14 cellular contexts compared by ENCODE assay signal in genomic region chr17:1731194-1731506, GRCh38. TPM values are rescaled to one million over a fixed set of nuclear protein-coding genes. Genes with fewer than 3 reads are reported as not detected.
DNase-seq lines count a peak whose midpoint lies in the region; ATAC-seq, FAIRE-seq and TF ChIP-seq lines count a peak whose summit lies in the region.
"Had no signal": no experiment of that assay in that cellular context is flagged by ENCODE, and none has a peak within 500 bp of the region (broad histone marks: within the 10 kb centered on the region; RNA-seq: fewer than 3 reads in every experiment).

No MANE protein-coding gene starts in this region.

- WGBS in upper lobe of left lung, 2 donors: 72 to 91% methylated on average over 8 to 9 of the region's 10 CpGs

- H4K20me1 ChIP-seq in OCI-LY1 (ENCODE audit: insufficient read depth, low read length): no peaks in the 10 kb centered on the region

- H3K9me2 ChIP-seq in OCI-LY1 (ENCODE audit: low read depth, low read length): no peaks in the 10 kb centered on the region

- H3K4me3 ChIP-seq in OCI-LY1 (ENCODE audit: low read depth, low read length, poor library complexity, severe bottlenecking) (no peak overlapping the region), bronchial epithelial cell (ENCODE audit: low read depth, low read length) (no peak overlapping the region), parathyroid adenoma (ENCODE audit: low read depth, low read length) (no peak overlapping the region), upper lobe of left lung (no peak overlapping the region), Caco-2 (ENCODE audit: low read depth, low read length) (no peak overlapping the region)
- no peak overlapping the region for H3K4me3 ChIP-seq in CD4-positive, alpha-beta memory T cell (ENCODE audit: low read length in 2 of 2)

- no peaks in the 10 kb centered on the region for H3K27me3 Mint-ChIP-seq in Caco-2 (ENCODE audit: insufficient read depth, unreplicated experiment)
- no peaks in the 10 kb centered on the region for H3K27me3 Mint-ChIP-seq in CD4-positive, alpha-beta memory T cell
- H3K27me3 Mint-ChIP-seq: activated CD4-positive, alpha-beta T cell treated with anti-CD3 and anti-CD28 coated beads, Interleukin-2, amount 10 ng/mL, durations not matched to agents 24 days and 14 days had no signal

- H3K27me3 ChIP-seq in OCI-LY1 (ENCODE audit: insufficient read depth, low read length) (no peaks in the 10 kb centered on the region), bronchial epithelial cell (ENCODE audit: control insufficient read depth, insufficient read depth, low read length) (no peaks in the 10 kb centered on the region), parathyroid adenoma (ENCODE audit: control insufficient read depth, insufficient read depth, low read length) (no peaks in the 10 kb centered on the region), upper lobe of left lung (no peaks in the 10 kb centered on the region), Caco-2 (replicated peaks; ENCODE audit: control insufficient read depth, insufficient read depth, low read length) (no peaks in the 10 kb centered on the region)
- no peaks in the 10 kb centered on the region for H3K27me3 ChIP-seq in CD4-positive, alpha-beta memory T cell (ENCODE audit: insufficient read depth, low read length)
- H3K27me3 ChIP-seq: BE2C had no signal

- intact Hi-C loops in Caco-2 (cut with micrococcal nuclease; ENCODE audit: unreplicated experiment): no loop called here
- intact Hi-C loops in CD4-positive, alpha-beta memory T cell (cut with micrococcal nuclease): no loop called here

- peak; percentile 64 for FAIRE-seq in bronchial epithelial cell (lab: Jason Lieb, UNC)

- H3K4me2 ChIP-seq in OCI-LY1 (ENCODE audit: low read length) (peak overlapping the region; percentile 58; the same call in 1 of the 2 replicates), parathyroid adenoma (ENCODE audit: low read length) (no peak overlapping the region)

- TF ChIP-seq POLR2A in upper lobe of left lung (IDR thresholded peaks at IDR 0.05): no peak

- H3K9me3 ChIP-seq in OCI-LY1 (ENCODE audit: low read length): no peaks in the 10 kb centered on the region
- no peaks in the 10 kb centered on the region for H3K9me3 ChIP-seq in parathyroid adenoma (ENCODE audit: control insufficient read depth, low read length)
- H3K9me3 ChIP-seq in upper lobe of left lung: no peaks in the 10 kb centered on the region
- H3K9me3 ChIP-seq in Caco-2: no peaks in the 10 kb centered on the region
- no peaks in the 10 kb centered on the region for H3K9me3 ChIP-seq in CD4-positive, alpha-beta memory T cell (ENCODE audit: control insufficient read depth in 1 of 2, low read length in 2 of 2)
- H3K9me3 ChIP-seq: BE2C had no signal

- H3K36me3 Mint-ChIP-seq in Caco-2 (ENCODE audit: insufficient read depth, unreplicated experiment): peaks cover 24% of the 10 kb centered on the region
- H3K36me3 Mint-ChIP-seq in CD4-positive, alpha-beta memory T cell: peaks cover 8 to 29% of the 10 kb centered on the region in 2 donors

- H3K79me2 ChIP-seq in OCI-LY1 (ENCODE audit: insufficient read depth, low read length): no peaks in the 10 kb centered on the region
- no peaks in the 10 kb centered on the region for H3K79me2 ChIP-seq in parathyroid adenoma

- peak overlapping the region; percentile 89 for H3K27ac ChIP-seq in OCI-LY1 (ENCODE audit: low read depth, low read length, poor library complexity, severe bottlenecking)
- peak overlapping the region; percentile 56 for H3K27ac ChIP-seq in parathyroid adenoma
- H3K27ac ChIP-seq in upper lobe of left lung: peak overlapping the region; percentile 58 to 91 (median 80)
- no peak overlapping the region for H3K27ac ChIP-seq in CD4-positive, alpha-beta memory T cell (ENCODE audit: low read depth, low read length)

- ATAC-seq in upper lobe of left lung (ENCODE audit: low FRiP score in 2 of 2): no peak

- peak overlapping the region; percentile 57; the same call in 1 of the 2 replicates for H3K9ac ChIP-seq in OCI-LY1 (ENCODE audit: low read length)
- H3K9ac ChIP-seq in parathyroid adenoma: no peak overlapping the region

- DNase-seq in bronchial epithelial cell (ENCODE audit: low read depth) (no peak), upper lobe of left lung (no peak), T-helper 9 cell (no peak), Caco-2 (no peak)
- DNase-seq in CD4-positive, alpha-beta memory T cell: no peak
- DNase-seq: activated CD4-positive, alpha-beta T cell treated with anti-CD3 and anti-CD28 coated beads, Interleukin-2, amount 10 ng/mL, durations not matched to agents 24 days and 14 days; activated naive CD4-positive, alpha-beta T cell treated with anti-CD3 and anti-CD28 coated beads for 36 hours; BE2C; NCI-H187 treated with DMSO at 0.1 percent for 48 hours; NCI-H446 treated with DMSO at 0.1 percent for 48 hours; stimulated activated naive CD4-positive, alpha-beta T cell had no signal

- no peak for TF ChIP-seq EP300 in upper lobe of left lung (IDR thresholded peaks at IDR 0.05)

- TF ChIP-seq CTCF in OCI-LY1 (IDR thresholded peaks at IDR 0.05; ENCODE audit: low read length) (no peak), bronchial epithelial cell (IDR thresholded peaks at IDR 0.05; ENCODE audit: insufficient read depth, low read length, severe bottlenecking) (no peak), parathyroid adenoma (IDR thresholded peaks at IDR 0.05) (no peak), upper lobe of left lung (IDR thresholded peaks at IDR 0.05) (no peak), Caco-2 (IDR thresholded peaks at IDR 0.05; ENCODE audit: insufficient read depth in 1 of 2, low read depth in 1 of 2, low read length in 1 of 2, severe bottlenecking in 1 of 2, unreplicated experiment in 1 of 2) (no peak)

- no peaks in the 10 kb centered on the region for H3F3A ChIP-seq in OCI-LY1 (ENCODE audit: insufficient read depth, low read length)

- no peak overlapping the region for H2AFZ ChIP-seq in OCI-LY1 (ENCODE audit: low read length)
- no peak overlapping the region for H2AFZ ChIP-seq in parathyroid adenoma

- peaks cover 7% of the 10 kb centered on the region for H3K4me1 Mint-ChIP-seq in Caco-2 (ENCODE audit: low read depth, unreplicated experiment)
- peaks cover 9 to 43% (median 10%) of the 10 kb centered on the region in 4 donors for H3K4me1 Mint-ChIP-seq in CD4-positive, alpha-beta memory T cell

- no peak overlapping the region for H3K27ac Mint-ChIP-seq in Caco-2 (ENCODE audit: unreplicated experiment)
- H3K27ac Mint-ChIP-seq in CD4-positive, alpha-beta memory T cell: no peak overlapping the region
- H3K27ac Mint-ChIP-seq: activated CD4-positive, alpha-beta T cell treated with anti-CD3 and anti-CD28 coated beads, Interleukin-2, amount 10 ng/mL, durations not matched to agents 24 days and 14 days; activated naive CD4-positive, alpha-beta T cell treated with anti-CD3 and anti-CD28 coated beads for 36 hours had no signal

- POLR2A ChIA-PET in Caco-2 (lab: Charles Lee): interaction anchor here (2.0 kb wide), 1 partner anchor 14 kb away, joined by 15 read pairs; no protein-coding TSS in a partner anchor
- POLR2A ChIA-PET in CD4-positive, alpha-beta memory T cell (lab: Charles Lee; ENCODE audit: partially characterized antibody): interaction anchor here (1.6 to 1.9 kb wide), 2 partner anchors 12 to 15 kb away, joined by 5 to 8 read pairs; partner anchors contain the start of gene SERPINF2

- H3K4me1 ChIP-seq in OCI-LY1 (ENCODE audit: insufficient read depth, low read length, severe bottlenecking): peaks cover 76% of the 10 kb centered on the region
- no peaks in the 10 kb centered on the region for H3K4me1 ChIP-seq in parathyroid adenoma
- peaks cover 6 to 55% (median 43%) of the 10 kb centered on the region in 4 donors for H3K4me1 ChIP-seq in upper lobe of left lung
- H3K4me1 ChIP-seq in Caco-2: peaks cover 8% of the 10 kb centered on the region
- peaks cover 27% of the 10 kb centered on the region for H3K4me1 ChIP-seq in CD4-positive, alpha-beta memory T cell (ENCODE audit: insufficient read depth, low read length)

- CTCF ChIA-PET in Caco-2 (lab: Charles Lee): no interaction called here
- CTCF ChIA-PET in CD4-positive, alpha-beta memory T cell (lab: Charles Lee; ENCODE audit: partially characterized antibody): interaction anchor here (1.4 kb wide), 1 partner anchor 21 kb away, joined by 3 read pairs; no protein-coding TSS in a partner anchor

- H3K9me3 Mint-ChIP-seq in Caco-2 (ENCODE audit: unreplicated experiment): no peaks in the 10 kb centered on the region
- H3K9me3 Mint-ChIP-seq in CD4-positive, alpha-beta memory T cell: no peaks in the 10 kb centered on the region
- H3K9me3 Mint-ChIP-seq: activated CD4-positive, alpha-beta T cell treated with anti-CD3 and anti-CD28 coated beads, Interleukin-2, amount 10 ng/mL, durations not matched to agents 24 days and 14 days; activated naive CD4-positive, alpha-beta T cell treated with anti-CD3 and anti-CD28 coated beads for 36 hours had no signal

- no TSS peak for BruUV-seq in Caco-2 (replicated peaks; lab: Mats Ljungman, UMichigan)

- H3K4me3 Mint-ChIP-seq in Caco-2 (ENCODE audit: unreplicated experiment): no peak overlapping the region
- no peak overlapping the region for H3K4me3 Mint-ChIP-seq in CD4-positive, alpha-beta memory T cell
- H3K4me3 Mint-ChIP-seq: activated CD4-positive, alpha-beta T cell treated with anti-CD3 and anti-CD28 coated beads, Interleukin-2, amount 10 ng/mL, durations not matched to agents 24 days and 14 days; activated naive CD4-positive, alpha-beta T cell treated with anti-CD3 and anti-CD28 coated beads for 36 hours had no signal

- H3K36me3 ChIP-seq in OCI-LY1 (ENCODE audit: insufficient read depth, low read length) (peaks cover 19% of the 10 kb centered on the region; the same call in 1 of the 2 replicates), bronchial epithelial cell (ENCODE audit: control insufficient read depth, insufficient read depth, low read length) (peaks cover 19% of the 10 kb centered on the region), parathyroid adenoma (ENCODE audit: control insufficient read depth, insufficient read depth, low read length) (no peaks in the 10 kb centered on the region), upper lobe of left lung (peaks cover 19 to 76% (median 68%) of the 10 kb centered on the region in 4 donors), Caco-2 (ENCODE audit: control insufficient read depth, insufficient read depth, low read length) (peaks cover 2% of the 10 kb centered on the region; the same call in 1 of the 2 replicates)
- peaks cover 16% of the 10 kb centered on the region for H3K36me3 ChIP-seq in CD4-positive, alpha-beta memory T cell (ENCODE audit: insufficient read depth, low read length)

RNA-seq across cellular contexts. Expression of gene WDR81, which starts 6.6 kb away (rescaled TPM):
- total RNA-seq in bronchial epithelial cell: 13.8 and 21.6 TPM in 2 replicates
- 100 to 1,000 TPM in 2 of 6 donors, 10 to 100 TPM in 4; 47.4 to 162 (median 60.8) TPM for total RNA-seq in upper lobe of left lung
- 24.8 and 26.6 TPM in 2 replicates for total RNA-seq in Caco-2 (2022)
- 10 to 100 TPM; 36.3 to 40.3 TPM for total RNA-seq in CD4-positive, alpha-beta memory T cell
- 10 to 100 TPM in 1 of 2 donors, 1 to 10 TPM in 1; 4.4 to 23.4 TPM for polyA plus RNA-seq in CD4-positive, alpha-beta memory T cell

RNA-seq across cellular contexts. Expression of gene SERPINF2, which starts 11.5 kb away (rescaled TPM):
- 0.79 and 1.5 TPM in 2 replicates for total RNA-seq in bronchial epithelial cell
- total RNA-seq in upper lobe of left lung: 10 to 100 TPM in 5 of 6 donors, 1 to 10 TPM in 1; 4.6 to 48.2 (median 24.6) TPM
- total RNA-seq in Caco-2 (2022): 59.9 and 63.8 TPM in 2 replicates
- 1 to 10 TPM in 1 of 2 experiments, under 1 TPM in 1; 0.19 to 1.3 TPM for total RNA-seq in CD4-positive, alpha-beta memory T cell
- polyA plus RNA-seq in CD4-positive, alpha-beta memory T cell: under 1 TPM in 1 of 2 donors, not detected in 1; 0.14 TPM
- total RNA-seq: activated naive CD4-positive, alpha-beta T cell treated with anti-CD3 and anti-CD28 coated beads for 36 hours had no signal

RNA-seq across cellular contexts. Expression of gene TLCD2, which starts 21.0 kb away (rescaled TPM):
- total RNA-seq in bronchial epithelial cell (4.5 and 19.1 TPM in 2 replicates), upper lobe of left lung (10 to 100 TPM; 11.3 to 24.7 (median 14.9) TPM), Caco-2 (2022) (10.1 and 12.0 TPM in 2 replicates)
- under 1 TPM; 0.75 to 0.81 TPM for total RNA-seq in CD4-positive, alpha-beta memory T cell
- polyA plus RNA-seq in CD4-positive, alpha-beta memory T cell: under 1 TPM in 1 of 2 donors, not detected in 1; 0.24 TPM

RNA-seq across cellular contexts. Expression of gene SERPINF1, which starts 30.7 kb away (rescaled TPM):
- total RNA-seq in bronchial epithelial cell (51.3 and 112 TPM in 2 replicates), upper lobe of left lung (100 to 1,000 TPM in 4 of 6 donors, 10 to 100 TPM in 2; 69.8 to 235 (median 114) TPM), Caco-2 (2022) (36.3 and 38.4 TPM in 2 replicates)
- total RNA-seq in CD4-positive, alpha-beta memory T cell: under 1 TPM in 1 of 2 experiments, not detected in 1; 0.47 TPM
- under 1 TPM in 1 of 2 donors, not detected in 1; 0.69 TPM for polyA plus RNA-seq in CD4-positive, alpha-beta memory T cell
- total RNA-seq: activated CD4-positive, alpha-beta T cell treated with anti-CD3 and anti-CD28 coated beads, Interleukin-2, amount 10 ng/mL, durations not matched to agents 24 days and 14 days; activated naive CD4-positive, alpha-beta T cell treated with anti-CD3 and anti-CD28 coated beads for 36 hours; M059J had no signal

RNA-seq across cellular contexts. Expression of gene PRPF8, which starts 46.5 kb away (rescaled TPM):
- 57.7 and 71.0 TPM in 2 replicates for total RNA-seq in bronchial epithelial cell
- total RNA-seq in upper lobe of left lung: 100 to 1,000 TPM; 173 to 283 (median 220) TPM
- total RNA-seq in Caco-2 (2022): 398 and 430 TPM in 2 replicates
- total RNA-seq in CD4-positive, alpha-beta memory T cell: 100 to 1,000 TPM; 429 to 464 TPM
- 100 to 1,000 TPM in 1 of 2 donors, 10 to 100 TPM in 1; 87.9 to 225 TPM for polyA plus RNA-seq in CD4-positive, alpha-beta memory T cell
